ENCODE assay signal across 1 cellular context in the genomic region with DNA sequence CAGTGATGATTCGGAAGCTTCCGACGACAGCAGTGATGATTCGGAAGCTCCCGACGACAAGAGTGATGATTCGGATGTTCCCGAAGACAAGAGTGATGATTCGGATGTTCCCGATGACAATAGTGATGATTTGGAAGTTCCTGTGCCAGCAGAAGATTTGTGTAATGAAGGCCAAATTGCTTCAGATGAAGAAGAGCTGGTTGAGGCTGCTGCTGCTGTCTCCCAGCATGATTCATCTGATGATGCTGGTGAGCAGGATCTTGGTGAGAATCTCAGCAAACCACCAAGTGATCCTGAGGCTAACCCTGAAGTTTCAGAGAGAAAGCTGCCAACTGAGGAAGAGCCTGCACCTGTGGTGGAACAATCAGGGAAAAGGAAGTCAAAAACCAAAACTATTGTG.
TF ChIP-seq lines count a peak whose summit lies in the region.

No MANE protein-coding gene starts in this region.

TF ChIP-seq in IMR-90, 13 proteins besides CTCF, POLR2A, EP300 and RAD21 (continued from another document):
- TF ChIP-seq FOS (IDR thresholded peaks at IDR 0.05; ENCODE audit: low read depth, low read length): no peak
- no peak for TF ChIP-seq SMC3 (IDR thresholded peaks at IDR 0.05; ENCODE audit: low read depth, low read length)
